Comparison of ENCODE assay signal across 32 cellular contexts in genomic region chr3:125008766-125009165, GRCh38.
"Had no signal": no experiment of that assay in that cellular context is flagged by ENCODE, and none has a peak within 500 bp of the region (broad histone marks: within the 10 kb centered on the region; RNA-seq: fewer than 3 reads in every experiment).

No MANE protein-coding gene starts in this region.

- H3K4me3 ChIP-seq: heart left ventricle, left lung, lower lobe of right lung, pancreas, prostate gland, right atrium auricular region, skin epidermis, stomach, suprapubic skin, thoracic aorta, tibial artery, uterus had no signal

- H3K9me3 ChIP-seq: heart left ventricle, left lung, lower lobe of right lung, pancreas, prostate gland, right atrium auricular region, stomach, suprapubic skin, thoracic aorta, tibial artery, uterus had no signal

- H3K27ac Mint-ChIP-seq: mesothelial cell of epicardium; stimulated activated naive B cell treated with anti-CD40 and anti-IgM and Interleukin-4, amounts not matched to agents 10 μg/mL and 1 μg/mL and 100 μg/mL, for 72 hours had no signal

- H3K4me1 Mint-ChIP-seq: naive B cell; stimulated activated naive B cell treated with anti-CD40 and anti-IgM and Interleukin-4, amounts not matched to agents 10 μg/mL and 1 μg/mL and 100 μg/mL, for 72 hours had no signal

- DNase-seq: heart left ventricle; hypothalamus; kidney glomerular epithelial cell; left cardiac atrium; left lung; lower lobe of right lung; mammary epithelial cell; mesenchymal stem cell; naive B cell; nucleus accumbens; pancreas; posterior cingulate gyrus; stimulated activated CD4-positive, alpha-beta T cell treated with anti-CD3 and anti-CD28 coated beads, Interleukin-12 subunit alpha, Interleukin-12 subunit beta, amount 100 ng/mL, for 4 hours; stimulated activated CD4-positive, alpha-beta T cell treated with anti-CD3 and anti-CD28 coated beads, Interleukin-15, amount 100 ng/mL, for 24 hours; stimulated activated CD4-positive, alpha-beta T cell treated with anti-CD3 and anti-CD28 coated beads, Interleukin-2, amount 100 ng/mL, for 24 hours; stimulated activated CD4-positive, alpha-beta T cell treated with anti-CD3 and anti-CD28 coated beads, Interleukin-4, amount 100 ng/mL, for 1 hour; stimulated activated naive B cell treated with anti-CD40 and anti-IgM and Interleukin-4, amounts not matched to agents 10 μg/mL and 1 μg/mL and 100 μg/mL, for 72 hours; stimulated activated naive CD8-positive, alpha-beta T cell treated with anti-CD3 and anti-CD28 coated beads, Interleukin-15, Interleukin-2, amounts not matched to agents 100 U/mL and 50 U/mL, for 24 hours; stomach; tibial artery; trophoblast cell; uterus had no signal

- H3K4me3 Mint-ChIP-seq: mesothelial cell of epicardium; naive B cell; nephron; neural crest cell; stimulated activated naive B cell treated with anti-CD40 and anti-IgM and Interleukin-4, amounts not matched to agents 10 μg/mL and 1 μg/mL and 100 μg/mL, for 72 hours had no signal

- ATAC-seq: heart left ventricle; left cardiac atrium; left lung; sciatic nerve; stimulated activated naive B cell treated with anti-CD40 and anti-IgM and Interleukin-4, amounts not matched to agents 10 μg/mL and 1 μg/mL and 100 μg/mL, for 72 hours; stimulated activated naive CD8-positive, alpha-beta T cell treated with anti-CD3 and anti-CD28 coated beads, Interleukin-15, Interleukin-2, amounts not matched to agents 100 U/mL and 50 U/mL, for 24 hours had no signal

- FAIRE-seq: keratinocyte had no signal

- H3K9me3 Mint-ChIP-seq: mesothelial cell of epicardium; naive B cell; nephron; neural crest cell; stimulated activated naive B cell treated with anti-CD40 and anti-IgM and Interleukin-4, amounts not matched to agents 10 μg/mL and 1 μg/mL and 100 μg/mL, for 72 hours had no signal

- H3K27me3 Mint-ChIP-seq: naive B cell; stimulated activated naive B cell treated with anti-CD40 and anti-IgM and Interleukin-4, amounts not matched to agents 10 μg/mL and 1 μg/mL and 100 μg/mL, for 72 hours had no signal

- H3K27me3 ChIP-seq: heart left ventricle, left lung, pancreas, right atrium auricular region, stomach, suprapubic skin, tibial artery, uterus had no signal

- H3K27ac ChIP-seq: heart left ventricle, lower lobe of right lung, pancreas, prostate gland, right atrium auricular region, skin epidermis, stomach, suprapubic skin, thoracic aorta, tibial artery, uterus had no signal

- H3K4me1 ChIP-seq: prostate gland, tibial artery had no signal

- H3K36me3 ChIP-seq: uterus had no signal
